Comparison of ENCODE assay signal across 19 cellular contexts in the genomic region with DNA sequence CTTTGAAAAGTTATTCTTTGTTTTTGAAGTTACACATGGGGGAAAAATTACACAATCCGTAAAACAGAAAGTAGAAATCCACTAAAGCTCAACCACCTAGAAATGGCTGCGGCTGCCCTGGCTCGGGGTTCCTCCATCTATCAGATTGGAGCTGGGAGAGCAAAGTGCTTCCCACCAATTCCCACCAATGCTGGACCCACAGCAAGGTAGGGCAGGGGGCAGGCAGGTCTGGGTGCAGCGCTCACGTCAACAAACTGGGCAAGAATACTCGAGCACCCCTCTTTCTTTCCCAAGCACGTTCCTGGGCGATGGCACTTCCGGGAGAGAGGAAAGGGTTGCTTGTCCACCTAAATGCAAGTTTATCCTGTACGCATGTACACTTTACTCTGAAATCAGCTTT.
DNase-seq lines count a peak whose midpoint lies in the region; ATAC-seq and TF ChIP-seq lines count a peak whose summit lies in the region.
"Had no signal": no experiment of that assay in that cellular context is flagged by ENCODE, and none has a peak within 500 bp of the region (broad histone marks: within the 10 kb centered on the region; RNA-seq: fewer than 3 reads in every experiment).

No MANE protein-coding gene starts in this region.

- WGBS in testis, 2 donors, result 93 to 94% methylated on average over 10 of the region's 10 CpGs

- no peak overlapping the region for H3K4me3 ChIP-seq in coronary artery
- H3K4me3 ChIP-seq in testis, result no peak overlapping the region
- H3K4me3 ChIP-seq: A549, Peyer's patch had no signal

- no peaks in the 10 kb centered on the region for H3K9me3 ChIP-seq in testis
- H3K9me3 ChIP-seq: A549, Peyer's patch had no signal

- DNase-seq in activated CD8-positive, alpha-beta memory T cell treated with anti-CD3 and anti-CD28 coated beads, Interleukin-2, amount 50 U/mL, for 48 hours, result peak; percentile 8
- DNase-seq in activated CD8-positive, alpha-beta memory T cell treated with anti-CD3 and anti-CD28 coated beads, Interleukin-2, amount 50 U/mL, for 4 hours, result no peak
- DNase-seq in coronary artery (ENCODE audit: low spot score) (peak; percentile 16), mesenteric fat pad (ENCODE audit: low spot score) (peak; percentile 74), testis (peak; percentile 6), NCI-H446 treated with DMSO at 0.1 percent for 48 hours (lab: John Stamatoyannopoulos, UW) (no peak), inferior parietal cortex (ENCODE audit: extremely low spot score) (no peak)
- DNase-seq: DMS79, IMR-90, NCI-H1092 treated with DMSO at 0.1 percent for 48 hours, NCI-H1436 treated with DMSO at 0.1 percent for 48 hours, NCI-H1930, NCI-H2227 treated with DMSO at 0.1 percent for 48 hours, NCI-H524, NCI-H82 had no signal

- no peaks in the 10 kb centered on the region for H3K4me1 ChIP-seq in testis
- H3K4me1 ChIP-seq: A549, Peyer's patch had no signal

- H3K36me3 ChIP-seq in testis (ENCODE audit: low read depth, missing control alignments), result no peaks in the 10 kb centered on the region
- H3K36me3 ChIP-seq: Peyer's patch had no signal

- H3K27ac ChIP-seq in coronary artery (no peak overlapping the region), testis (no peak overlapping the region)
- H3K27ac ChIP-seq: A549, KMS-11, Peyer's patch had no signal

- intact Hi-C loops in testis (cut with DNase I; ENCODE audit: low total_unique reads), result no loop called here

- no peak for TF ChIP-seq POLR2A in testis (IDR thresholded peaks at IDR 0.05)

- TF ChIP-seq CTCF in coronary artery (IDR thresholded peaks at IDR 0.05) (no peak), testis (IDR thresholded peaks at IDR 0.05) (no peak)

- no peaks in the 10 kb centered on the region for H3K27me3 ChIP-seq in testis
- H3K27me3 ChIP-seq: Peyer's patch had no signal

- no peak for ATAC-seq in HG03460 (IDR thresholded peaks at IDR 0.05; ENCODE audit: unreplicated experiment)
- ATAC-seq: A549 had no signal

Comparison
In these comparisons a context has a peak if more than half of its experiments do, and no peak if none do; other contexts are left out.
1. DNase-seq: peak in activated CD8-positive, alpha-beta memory T cell treated with anti-CD3 and anti-CD28 coated beads, Interleukin-2, amount 50 U/mL, for 48 hours (single experiment), coronary artery (single experiment), mesenteric fat pad (single experiment) and testis (single experiment); none in activated CD8-positive, alpha-beta memory T cell treated with anti-CD3 and anti-CD28 coated beads, Interleukin-2, amount 50 U/mL, for 4 hours (single experiment), NCI-H446 treated with DMSO at 0.1 percent for 48 hours (single experiment) and inferior parietal cortex (single experiment).